ENCODE assay signal across 15 cellular contexts in the genomic region with DNA sequence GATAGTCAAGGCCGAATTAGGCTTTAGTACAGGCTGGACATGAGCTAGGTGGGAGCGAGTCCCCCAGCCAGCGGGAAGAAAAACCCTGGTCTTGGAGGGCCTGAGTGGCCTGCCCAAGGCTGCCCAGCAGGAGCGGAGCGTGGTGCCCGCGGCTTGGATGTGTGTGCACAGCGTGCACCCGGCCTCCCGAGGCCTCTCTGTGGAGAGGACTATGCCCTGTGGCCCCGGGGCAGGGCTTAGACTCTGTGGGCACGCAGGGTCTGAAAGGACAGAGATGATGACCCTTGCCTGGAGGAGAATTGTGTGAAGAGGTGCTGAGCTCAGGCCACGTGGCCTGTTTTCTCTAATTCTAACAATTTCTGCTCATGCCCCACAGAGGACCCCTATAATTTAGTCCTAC.
DNase-seq lines count a peak whose midpoint lies in the region; ATAC-seq and TF ChIP-seq lines count a peak whose summit lies in the region.
"Had no signal": no experiment of that assay in that cellular context is flagged by ENCODE, and none has a peak within 500 bp of the region (broad histone marks: within the 10 kb centered on the region; RNA-seq: fewer than 3 reads in every experiment).

No MANE protein-coding gene starts in this region.

- DNase-seq in neuronal stem cell (ENCODE audit: low spot score) (no peak), inferior parietal cortex (ENCODE audit: extremely low spot score) (no peak), NCI-H2196 treated with DMSO at 0.1 percent for 48 hours (lab: John Stamatoyannopoulos, UW; ENCODE audit: unreplicated experiment) (no peak), testis (no peak)
- DNase-seq: Calu3; CD4-positive, CD25-positive, alpha-beta regulatory T cell; DMS79; HCEC 1CT had no signal

- TF ChIP-seq CTCF in HEK293 (tag by site-specific recombination; IDR thresholded peaks at IDR 0.05): no peak
- no peak for TF ChIP-seq CTCF in liver (IDR thresholded peaks at IDR 0.05; ENCODE audit: low read depth, low read length, missing input control)
- no peak for TF ChIP-seq CTCF in testis (IDR thresholded peaks at IDR 0.05)

- no peak overlapping the region for H2BK15ac ChIP-seq in neuronal stem cell (ENCODE audit: low read length)

- H3K4ac ChIP-seq in neuronal stem cell (ENCODE audit: low read length): no peak overlapping the region

- no peak overlapping the region for H4K8ac ChIP-seq in neuronal stem cell (ENCODE audit: low read depth, low read length)

- H3K79me1 ChIP-seq in neuronal stem cell (ENCODE audit: low read depth, low read length): no peaks in the 10 kb centered on the region

- H3K4me2 ChIP-seq in neuronal stem cell (ENCODE audit: insufficient read depth, low read length, poor library complexity, severe bottlenecking): no peak overlapping the region
- H3K4me2 ChIP-seq: A549 had no signal

- H3K4me1 ChIP-seq in HEK293 (ENCODE audit: control insufficient read depth, insufficient read depth, low read length) (no peaks in the 10 kb centered on the region), liver (ENCODE audit: control insufficient read depth in 4 of 4, insufficient read depth in 4 of 4, low read length in 3 of 4) (peaks cover 3 to 14% (median 11%) of the 10 kb centered on the region in 4 donors), neuronal stem cell (ENCODE audit: control insufficient read depth in 2 of 2, insufficient read depth in 1 of 2, low read depth in 1 of 2, low read length in 2 of 2) (peaks cover 9 to 16% of the 10 kb centered on the region in 2 donors), testis (peaks cover 2% of the 10 kb centered on the region)
- H3K4me1 ChIP-seq: A549 had no signal

- H3K27ac ChIP-seq in HEK293 (ENCODE audit: extremely low read depth, low read depth, low read length): no peak overlapping the region
- peak overlapping the region in 1 of 2 donors; percentile 19 for H3K27ac ChIP-seq in liver (ENCODE audit: low read depth in 1 of 2, low read length in 2 of 2)
- H3K27ac ChIP-seq in neuronal stem cell (replicated peaks; ENCODE audit: low read length): no peak overlapping the region
- no peak overlapping the region for H3K27ac ChIP-seq in testis
- H3K27ac ChIP-seq: A549, HL-60 had no signal

- no peak for TF ChIP-seq POLR2A in testis (IDR thresholded peaks at IDR 0.05)

- H3K23ac ChIP-seq in neuronal stem cell (ENCODE audit: low read depth, low read length, poor library complexity): peak overlapping the region; percentile 70

- H3K27me3 ChIP-seq in liver (ENCODE audit: control insufficient read depth in 4 of 4, insufficient read depth in 4 of 4, low read length in 3 of 4) (no peaks in the 10 kb centered on the region), neuronal stem cell (ENCODE audit: control insufficient read depth in 3 of 3, insufficient read depth in 3 of 3, low read depth in 1 of 3, low read length in 3 of 3) (peaks cover 0 to 3% (median 0%) of the 10 kb centered on the region in 3 experiments), testis (no peaks in the 10 kb centered on the region)

- H2BK5ac ChIP-seq in neuronal stem cell (ENCODE audit: low read length): no peak overlapping the region

- ATAC-seq in GM21529 (IDR thresholded peaks at IDR 0.05; ENCODE audit: unreplicated experiment): no peak
- ATAC-seq: A549, GM12878, K562 had no signal

- peak in 1 of 2 donors; percentile 46 for TF ChIP-seq RAD21 in liver (IDR thresholded peaks at IDR 0.05)

- H3K9ac ChIP-seq in liver (ENCODE audit: low read depth in 1 of 2, low read length in 2 of 2) (peak overlapping the region in 1 of 2 donors; percentile 28), neuronal stem cell (ENCODE audit: low read depth, low read length, poor library complexity) (no peak overlapping the region)

- no peak overlapping the region for H3K14ac ChIP-seq in neuronal stem cell (ENCODE audit: low read length)

- intact Hi-C loops in testis (cut with DNase I; ENCODE audit: low total_unique reads): no loop called here

- no peak overlapping the region for H4K91ac ChIP-seq in neuronal stem cell (ENCODE audit: low read depth, low read length, poor library complexity)

- no peaks in the 10 kb centered on the region for H3K36me3 ChIP-seq in HEK293 (ENCODE audit: control insufficient read depth in 2 of 2, insufficient read depth in 1 of 2, low read length in 2 of 2)
- no peaks in the 10 kb centered on the region for H3K36me3 ChIP-seq in liver (ENCODE audit: control insufficient read depth in 4 of 4, insufficient read depth in 3 of 4, low read depth in 1 of 4, low read length in 3 of 4)
- no peaks in the 10 kb centered on the region for H3K36me3 ChIP-seq in neuronal stem cell (replicated peaks in 1 of 2; ENCODE audit: control insufficient read depth in 2 of 2, insufficient read depth in 2 of 2, low read length in 2 of 2)
- H3K36me3 ChIP-seq in testis (ENCODE audit: low read depth, missing control alignments): no peaks in the 10 kb centered on the region

- no peak overlapping the region for H2AFZ ChIP-seq in neuronal stem cell (ENCODE audit: low read length)

- no peak overlapping the region for H2BK12ac ChIP-seq in neuronal stem cell (ENCODE audit: low read length)

- no peak overlapping the region for H3K18ac ChIP-seq in neuronal stem cell (ENCODE audit: low read length)

- no peak overlapping the region for H3K4me3 ChIP-seq in HEK293 (ENCODE audit: low read depth, low read length)
- H3K4me3 ChIP-seq in liver (ENCODE audit: low read depth in 1 of 3, low read length in 3 of 3): no peak overlapping the region
- no peak overlapping the region for H3K4me3 ChIP-seq in neuronal stem cell (ENCODE audit: low read length in 2 of 2)
- H3K4me3 ChIP-seq in testis: no peak overlapping the region
- H3K4me3 ChIP-seq: A549, GM12878, K562 had no signal

- no peak overlapping the region for H2AK5ac ChIP-seq in neuronal stem cell (ENCODE audit: low read depth, low read length)

- WGBS in liver: 53% methylated on average over 13 of the region's 13 CpGs
- no CpG with 5 or more reads among the region's 13 CpGs for WGBS in neuronal stem cell (ENCODE audit: extremely low coverage in 2 of 2, insufficient read length in 2 of 2, insufficient replicate concordance in 1 of 2), 2 donors
- 92 to 95% methylated on average over 8 to 13 of the region's 13 CpGs for WGBS in testis, 2 donors

- CTCF ChIA-PET in HEK293 (lab: Yijun Ruan, JAX): interaction anchor here (0.6 kb wide), 1 partner anchor 1217 kb away, joined by 3 read pairs; no protein-coding TSS in a partner anchor

- POLR2A ChIA-PET in HEK293 (lab: Yijun Ruan, JAX): no interaction called here

- no peaks in the 10 kb centered on the region for H3K9me3 ChIP-seq in HEK293 (ENCODE audit: control insufficient read depth, insufficient read depth, low read depth, low read length)
- H3K9me3 ChIP-seq in liver (ENCODE audit: control insufficient read depth in 4 of 4, low read length in 3 of 4): no peaks in the 10 kb centered on the region
- peaks cover 0 to 3% of the 10 kb centered on the region in 2 donors for H3K9me3 ChIP-seq in neuronal stem cell (replicated peaks in 1 of 2; ENCODE audit: control insufficient read depth in 2 of 2, insufficient read depth in 1 of 2, low read depth in 1 of 2, low read length in 2 of 2)
- no peaks in the 10 kb centered on the region for H3K9me3 ChIP-seq in testis
- H3K9me3 ChIP-seq: A549 had no signal

- no peak overlapping the region for H2BK120ac ChIP-seq in neuronal stem cell (ENCODE audit: low read depth, low read length)

TF ChIP-seq in HEK293, 187 proteins besides CTCF, POLR2A, EP300 and RAD21 (continues in another document):
- no peak for TF ChIP-seq ZNF239 (tag by site-specific recombination; IDR thresholded peaks at IDR 0.05)
- 0 out of 2 replicates have a peak, but pooled peaks have one; percentile 12 for TF ChIP-seq ZIC2 (tag by site-specific recombination; IDR thresholded peaks at IDR 0.05)
- TF ChIP-seq ZNF596 (tag by site-specific recombination; IDR thresholded peaks at IDR 0.05): no peak
- no peak for TF ChIP-seq ZNF16 (tag by site-specific recombination; IDR thresholded peaks at IDR 0.05; ENCODE audit: low read depth)
- no peak for TF ChIP-seq ZNF366 (tag by site-specific recombination; conservative IDR thresholded peaks at IDR 0.05)

TF ChIP-seq in liver, 16 proteins besides CTCF, POLR2A, EP300 and RAD21:
- TF ChIP-seq HNF4G (IDR thresholded peaks at IDR 0.05) (peak; percentile 93), SP1 (IDR thresholded peaks at IDR 0.05) (peak; percentile 76), NR2F2 (IDR thresholded peaks at IDR 0.05) (peak; percentile 60), JUND (IDR thresholded peaks at IDR 0.05) (no peak), HNF4A (conservative IDR thresholded peaks at IDR 0.05) (peak; percentile 98 to 99), RXRA (IDR thresholded peaks at IDR 0.05) (peak; percentile 89 to 90), FOXA2 (IDR thresholded peaks at IDR 0.05) (no peak), TAF1 (conservative IDR thresholded peaks at IDR 0.05) (no peak)
